In genomic region chr11:64810271-64810890, GRCh38 we compare ENCODE assay signal across 1 cellular context.
TF ChIP-seq lines count a peak whose summit lies in the region.

MEN1 (minus strand) TSS chr11:64810551; CDS start chr11:64810109, 442 bp downstream.

TF ChIP-seq in H1, 55 proteins besides CTCF, POLR2A, EP300 and RAD21 (continued from another document):
- TF ChIP-seq SIX5 (IDR thresholded peaks at IDR 0.05; ENCODE audit: low read depth, low read length) (peak; percentile 60), RBBP5 (IDR thresholded peaks at IDR 0.05; ENCODE audit: borderline replicate concordance, low read depth, low read length) (0 out of 2 replicates have a peak, but pooled peaks have one; percentile 2), KDM4A (IDR thresholded peaks at IDR 0.05; ENCODE audit: low read depth, low read length, severe bottlenecking) (no peak), RFX5 (IDR thresholded peaks at IDR 0.05; ENCODE audit: borderline replicate concordance, low read depth, low read length) (no peak), POLR2AphosphoS5 (IDR thresholded peaks at IDR 0.05; ENCODE audit: low read depth, low read length) (no peak), SP2 (IDR thresholded peaks at IDR 0.05; ENCODE audit: low read length) (no peak), CHD2 (IDR thresholded peaks at IDR 0.05; ENCODE audit: low read length) (0 out of 2 replicates have a peak, but pooled peaks have one; percentile 17), TAF7 (optimal IDR thresholded peaks at IDR 0.05; ENCODE audit: borderline replicate concordance, low read depth, low read length) (peak; percentile 7), TAF1 (IDR thresholded peaks at IDR 0.05; ENCODE audit: low read depth, low read length) (peak; percentile 60; the same call in 1 of the 2 replicates), TCF12 (IDR thresholded peaks at IDR 0.05; ENCODE audit: low read depth, low read length) (no peak), RNF2 (IDR thresholded peaks at IDR 0.05; ENCODE audit: borderline replicate concordance, low read depth, low read length, missing control alignments, poor library complexity, severe bottlenecking) (no peak), KDM5A (IDR thresholded peaks at IDR 0.05; ENCODE audit: low read length) (0 out of 2 replicates have a peak, but pooled peaks have one; percentile 26), NANOG (IDR thresholded peaks at IDR 0.05; ENCODE audit: insufficient read depth, low read depth, low read length, poor library complexity, severe bottlenecking) (no peak), ASH2L (IDR thresholded peaks at IDR 0.05; ENCODE audit: low read length) (no peak)
